ENCODE assay signal across 1 cellular context in genomic region chr12:106120578-106121105, GRCh38.
A peak's percentile ranks its signal among the peaks of the same experiment; 100 is the strongest.
TF ChIP-seq lines count a peak whose summit lies in the region.

No MANE protein-coding gene starts in this region.

TF ChIP-seq in HepG2, 621 proteins besides CTCF, POLR2A, EP300 and RAD21 (continued from another document and continues in another):
- TF ChIP-seq NR2F2 (IDR thresholded peaks at IDR 0.05; ENCODE audit: borderline replicate concordance, low read depth) (peak; percentile 92), CEBPG (CRISPR knock-in tag; IDR thresholded peaks at IDR 0.05) (peak; percentile 98), ZNF607 (CRISPR knock-in tag; IDR thresholded peaks at IDR 0.05; ENCODE audit: borderline replicate concordance) (peak; percentile 32; the same call in 1 of the 2 replicates), ZNF605 (CRISPR knock-in tag; IDR thresholded peaks at IDR 0.05) (peak; percentile 34; the same call in 1 of the 2 replicates), SALL2 (CRISPR knock-in tag; IDR thresholded peaks at IDR 0.05) (peak; percentile 86; the same call in 1 of the 2 replicates), CREM (IDR thresholded peaks at IDR 0.05) (peak; percentile 84), CREM (CRISPR knock-in tag; IDR thresholded peaks at IDR 0.05) (no peak), TRIM24 (CRISPR knock-in tag; IDR thresholded peaks at IDR 0.05) (peak; percentile 59; the same call in 1 of the 2 replicates), HMG20A (CRISPR knock-in tag; IDR thresholded peaks at IDR 0.05; ENCODE audit: borderline replicate concordance) (peak; percentile 78), RFXAP (CRISPR knock-in tag; IDR thresholded peaks at IDR 0.05; ENCODE audit: borderline replicate concordance) (peak; percentile 29; the same call in 1 of the 2 replicates), ONECUT2 (CRISPR knock-in tag; IDR thresholded peaks at IDR 0.05) (peak; percentile 46), ZBTB7B (CRISPR knock-in tag; IDR thresholded peaks at IDR 0.05) (peak; percentile 90), KAT2B (IDR thresholded peaks at IDR 0.05; ENCODE audit: borderline replicate concordance, low read depth, low read length) (no peak), SALL1 (CRISPR knock-in tag; IDR thresholded peaks at IDR 0.05) (peak; percentile 98), SNRNP70 (IDR thresholded peaks at IDR 0.05; ENCODE audit: low read depth, low read length) (no peak), ZMYM4 (CRISPR knock-in tag; IDR thresholded peaks at IDR 0.05) (peak; percentile 59; the same call in 1 of the 2 replicates), CREBL2 (CRISPR knock-in tag; IDR thresholded peaks at IDR 0.05; ENCODE audit: borderline replicate concordance) (no peak), ZNF773 (CRISPR knock-in tag; IDR thresholded peaks at IDR 0.05; ENCODE audit: borderline replicate concordance) (no peak), ZNF552 (CRISPR knock-in tag; IDR thresholded peaks at IDR 0.05; ENCODE audit: borderline replicate concordance) (0 out of 2 replicates have a peak, but pooled peaks have one; percentile 54), JUND (CRISPR knock-in tag; IDR thresholded peaks at IDR 0.05) (0 out of 2 replicates have a peak, but pooled peaks have one; percentile 60), KLF13 (CRISPR knock-in tag; IDR thresholded peaks at IDR 0.05) (no peak), ADNP (CRISPR knock-in tag; IDR thresholded peaks at IDR 0.05) (no peak), ZNF580 (CRISPR knock-in tag; IDR thresholded peaks at IDR 0.05; ENCODE audit: borderline replicate concordance, low read depth) (peak; percentile 57; the same call in 1 of the 2 replicates), SMAD3 (CRISPR knock-in tag; IDR thresholded peaks at IDR 0.05) (peak; percentile 64; the same call in 1 of the 2 replicates), CENPBD1 (CRISPR knock-in tag; IDR thresholded peaks at IDR 0.05; ENCODE audit: borderline replicate concordance, low read depth) (no peak), CBFB (CRISPR knock-in tag; IDR thresholded peaks at IDR 0.05) (peak; percentile 65; the same call in 1 of the 2 replicates), NFATC3 (CRISPR knock-in tag; IDR thresholded peaks at IDR 0.05) (no peak), ZNF644 (CRISPR knock-in tag; IDR thresholded peaks at IDR 0.05; ENCODE audit: low read depth) (peak; percentile 81), ZNF17 (CRISPR knock-in tag; IDR thresholded peaks at IDR 0.05) (no peak), PHF5A (CRISPR knock-in tag; IDR thresholded peaks at IDR 0.05; ENCODE audit: low read depth, unreplicated experiment) (no peak), RBM39 (IDR thresholded peaks at IDR 0.05; ENCODE audit: low read depth, low read length, poor library complexity, severe bottlenecking) (no peak), ZNF235 (CRISPR knock-in tag; IDR thresholded peaks at IDR 0.05; ENCODE audit: borderline replicate concordance) (0 out of 2 replicates have a peak, but pooled peaks have one; percentile 21)
- TF ChIP-seq, protein P1, sequence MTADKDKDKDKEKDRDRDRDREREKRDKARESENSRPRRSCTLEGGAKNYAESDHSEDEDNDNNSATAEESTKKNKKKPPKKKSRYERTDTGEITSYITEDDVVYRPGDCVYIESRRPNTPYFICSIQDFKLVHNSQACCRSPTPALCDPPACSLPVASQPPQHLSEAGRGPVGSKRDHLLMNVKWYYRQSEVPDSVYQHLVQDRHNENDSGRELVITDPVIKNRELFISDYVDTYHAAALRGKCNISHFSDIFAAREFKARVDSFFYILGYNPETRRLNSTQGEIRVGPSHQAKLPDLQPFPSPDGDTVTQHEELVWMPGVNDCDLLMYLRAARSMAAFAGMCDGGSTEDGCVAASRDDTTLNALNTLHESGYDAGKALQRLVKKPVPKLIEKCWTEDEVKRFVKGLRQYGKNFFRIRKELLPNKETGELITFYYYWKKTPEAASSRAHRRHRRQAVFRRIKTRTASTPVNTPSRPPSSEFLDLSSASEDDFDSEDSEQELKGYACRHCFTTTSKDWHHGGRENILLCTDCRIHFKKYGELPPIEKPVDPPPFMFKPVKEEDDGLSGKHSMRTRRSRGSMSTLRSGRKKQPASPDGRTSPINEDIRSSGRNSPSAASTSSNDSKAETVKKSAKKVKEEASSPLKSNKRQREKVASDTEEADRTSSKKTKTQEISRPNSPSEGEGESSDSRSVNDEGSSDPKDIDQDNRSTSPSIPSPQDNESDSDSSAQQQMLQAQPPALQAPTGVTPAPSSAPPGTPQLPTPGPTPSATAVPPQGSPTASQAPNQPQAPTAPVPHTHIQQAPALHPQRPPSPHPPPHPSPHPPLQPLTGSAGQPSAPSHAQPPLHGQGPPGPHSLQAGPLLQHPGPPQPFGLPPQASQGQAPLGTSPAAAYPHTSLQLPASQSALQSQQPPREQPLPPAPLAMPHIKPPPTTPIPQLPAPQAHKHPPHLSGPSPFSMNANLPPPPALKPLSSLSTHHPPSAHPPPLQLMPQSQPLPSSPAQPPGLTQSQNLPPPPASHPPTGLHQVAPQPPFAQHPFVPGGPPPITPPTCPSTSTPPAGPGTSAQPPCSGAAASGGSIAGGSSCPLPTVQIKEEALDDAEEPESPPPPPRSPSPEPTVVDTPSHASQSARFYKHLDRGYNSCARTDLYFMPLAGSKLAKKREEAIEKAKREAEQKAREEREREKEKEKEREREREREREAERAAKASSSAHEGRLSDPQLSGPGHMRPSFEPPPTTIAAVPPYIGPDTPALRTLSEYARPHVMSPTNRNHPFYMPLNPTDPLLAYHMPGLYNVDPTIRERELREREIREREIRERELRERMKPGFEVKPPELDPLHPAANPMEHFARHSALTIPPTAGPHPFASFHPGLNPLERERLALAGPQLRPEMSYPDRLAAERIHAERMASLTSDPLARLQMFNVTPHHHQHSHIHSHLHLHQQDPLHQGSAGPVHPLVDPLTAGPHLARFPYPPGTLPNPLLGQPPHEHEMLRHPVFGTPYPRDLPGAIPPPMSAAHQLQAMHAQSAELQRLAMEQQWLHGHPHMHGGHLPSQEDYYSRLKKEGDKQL (CRISPR knock-in tag; IDR thresholded peaks at IDR 0.05; ENCODE audit: low read depth): 0 out of 2 replicates have a peak, but pooled peaks have one; percentile 21
- TF ChIP-seq, protein P2, sequence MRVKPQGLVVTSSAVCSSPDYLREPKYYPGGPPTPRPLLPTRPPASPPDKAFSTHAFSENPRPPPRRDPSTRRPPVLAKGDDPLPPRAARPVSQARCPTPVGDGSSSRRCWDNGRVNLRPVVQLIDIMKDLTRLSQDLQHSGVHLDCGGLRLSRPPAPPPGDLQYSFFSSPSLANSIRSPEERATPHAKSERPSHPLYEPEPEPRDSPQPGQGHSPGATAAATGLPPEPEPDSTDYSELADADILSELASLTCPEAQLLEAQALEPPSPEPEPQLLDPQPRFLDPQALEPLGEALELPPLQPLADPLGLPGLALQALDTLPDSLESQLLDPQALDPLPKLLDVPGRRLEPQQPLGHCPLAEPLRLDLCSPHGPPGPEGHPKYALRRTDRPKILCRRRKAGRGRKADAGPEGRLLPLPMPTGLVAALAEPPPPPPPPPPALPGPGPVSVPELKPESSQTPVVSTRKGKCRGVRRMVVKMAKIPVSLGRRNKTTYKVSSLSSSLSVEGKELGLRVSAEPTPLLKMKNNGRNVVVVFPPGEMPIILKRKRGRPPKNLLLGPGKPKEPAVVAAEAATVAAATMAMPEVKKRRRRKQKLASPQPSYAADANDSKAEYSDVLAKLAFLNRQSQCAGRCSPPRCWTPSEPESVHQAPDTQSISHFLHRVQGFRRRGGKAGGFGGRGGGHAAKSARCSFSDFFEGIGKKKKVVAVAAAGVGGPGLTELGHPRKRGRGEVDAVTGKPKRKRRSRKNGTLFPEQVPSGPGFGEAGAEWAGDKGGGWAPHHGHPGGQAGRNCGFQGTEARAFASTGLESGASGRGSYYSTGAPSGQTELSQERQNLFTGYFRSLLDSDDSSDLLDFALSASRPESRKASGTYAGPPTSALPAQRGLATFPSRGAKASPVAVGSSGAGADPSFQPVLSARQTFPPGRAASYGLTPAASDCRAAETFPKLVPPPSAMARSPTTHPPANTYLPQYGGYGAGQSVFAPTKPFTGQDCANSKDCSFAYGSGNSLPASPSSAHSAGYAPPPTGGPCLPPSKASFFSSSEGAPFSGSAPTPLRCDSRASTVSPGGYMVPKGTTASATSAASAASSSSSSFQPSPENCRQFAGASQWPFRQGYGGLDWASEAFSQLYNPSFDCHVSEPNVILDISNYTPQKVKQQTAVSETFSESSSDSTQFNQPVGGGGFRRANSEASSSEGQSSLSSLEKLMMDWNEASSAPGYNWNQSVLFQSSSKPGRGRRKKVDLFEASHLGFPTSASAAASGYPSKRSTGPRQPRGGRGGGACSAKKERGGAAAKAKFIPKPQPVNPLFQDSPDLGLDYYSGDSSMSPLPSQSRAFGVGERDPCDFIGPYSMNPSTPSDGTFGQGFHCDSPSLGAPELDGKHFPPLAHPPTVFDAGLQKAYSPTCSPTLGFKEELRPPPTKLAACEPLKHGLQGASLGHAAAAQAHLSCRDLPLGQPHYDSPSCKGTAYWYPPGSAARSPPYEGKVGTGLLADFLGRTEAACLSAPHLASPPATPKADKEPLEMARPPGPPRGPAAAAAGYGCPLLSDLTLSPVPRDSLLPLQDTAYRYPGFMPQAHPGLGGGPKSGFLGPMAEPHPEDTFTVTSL (CRISPR knock-in tag; IDR thresholded peaks at IDR 0.05; ENCODE audit: borderline replicate concordance): peak; percentile 92
- TF ChIP-seq, protein P3, sequence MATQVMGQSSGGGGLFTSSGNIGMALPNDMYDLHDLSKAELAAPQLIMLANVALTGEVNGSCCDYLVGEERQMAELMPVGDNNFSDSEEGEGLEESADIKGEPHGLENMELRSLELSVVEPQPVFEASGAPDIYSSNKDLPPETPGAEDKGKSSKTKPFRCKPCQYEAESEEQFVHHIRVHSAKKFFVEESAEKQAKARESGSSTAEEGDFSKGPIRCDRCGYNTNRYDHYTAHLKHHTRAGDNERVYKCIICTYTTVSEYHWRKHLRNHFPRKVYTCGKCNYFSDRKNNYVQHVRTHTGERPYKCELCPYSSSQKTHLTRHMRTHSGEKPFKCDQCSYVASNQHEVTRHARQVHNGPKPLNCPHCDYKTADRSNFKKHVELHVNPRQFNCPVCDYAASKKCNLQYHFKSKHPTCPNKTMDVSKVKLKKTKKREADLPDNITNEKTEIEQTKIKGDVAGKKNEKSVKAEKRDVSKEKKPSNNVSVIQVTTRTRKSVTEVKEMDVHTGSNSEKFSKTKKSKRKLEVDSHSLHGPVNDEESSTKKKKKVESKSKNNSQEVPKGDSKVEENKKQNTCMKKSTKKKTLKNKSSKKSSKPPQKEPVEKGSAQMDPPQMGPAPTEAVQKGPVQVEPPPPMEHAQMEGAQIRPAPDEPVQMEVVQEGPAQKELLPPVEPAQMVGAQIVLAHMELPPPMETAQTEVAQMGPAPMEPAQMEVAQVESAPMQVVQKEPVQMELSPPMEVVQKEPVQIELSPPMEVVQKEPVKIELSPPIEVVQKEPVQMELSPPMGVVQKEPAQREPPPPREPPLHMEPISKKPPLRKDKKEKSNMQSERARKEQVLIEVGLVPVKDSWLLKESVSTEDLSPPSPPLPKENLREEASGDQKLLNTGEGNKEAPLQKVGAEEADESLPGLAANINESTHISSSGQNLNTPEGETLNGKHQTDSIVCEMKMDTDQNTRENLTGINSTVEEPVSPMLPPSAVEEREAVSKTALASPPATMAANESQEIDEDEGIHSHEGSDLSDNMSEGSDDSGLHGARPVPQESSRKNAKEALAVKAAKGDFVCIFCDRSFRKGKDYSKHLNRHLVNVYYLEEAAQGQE (IDR thresholded peaks at IDR 0.05; ENCODE audit: borderline replicate concordance in 1 of 2, low read depth in 1 of 2, low read length in 2 of 2): 0 out of 4 replicates have a peak, but pooled peaks of 1 of the 2 experiments have one; percentile 42
- TF ChIP-seq, protein P4, sequence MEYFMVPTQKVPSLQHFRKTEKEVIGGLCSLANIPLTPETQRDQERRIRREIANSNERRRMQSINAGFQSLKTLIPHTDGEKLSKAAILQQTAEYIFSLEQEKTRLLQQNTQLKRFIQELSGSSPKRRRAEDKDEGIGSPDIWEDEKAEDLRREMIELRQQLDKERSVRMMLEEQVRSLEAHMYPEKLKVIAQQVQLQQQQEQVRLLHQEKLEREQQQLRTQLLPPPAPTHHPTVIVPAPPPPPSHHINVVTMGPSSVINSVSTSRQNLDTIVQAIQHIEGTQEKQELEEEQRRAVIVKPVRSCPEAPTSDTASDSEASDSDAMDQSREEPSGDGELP (IDR thresholded peaks at IDR 0.05; ENCODE audit: borderline replicate concordance, low read depth): peak; percentile 80; the same call in 1 of the 2 replicates
- TF ChIP-seq, protein P5, sequence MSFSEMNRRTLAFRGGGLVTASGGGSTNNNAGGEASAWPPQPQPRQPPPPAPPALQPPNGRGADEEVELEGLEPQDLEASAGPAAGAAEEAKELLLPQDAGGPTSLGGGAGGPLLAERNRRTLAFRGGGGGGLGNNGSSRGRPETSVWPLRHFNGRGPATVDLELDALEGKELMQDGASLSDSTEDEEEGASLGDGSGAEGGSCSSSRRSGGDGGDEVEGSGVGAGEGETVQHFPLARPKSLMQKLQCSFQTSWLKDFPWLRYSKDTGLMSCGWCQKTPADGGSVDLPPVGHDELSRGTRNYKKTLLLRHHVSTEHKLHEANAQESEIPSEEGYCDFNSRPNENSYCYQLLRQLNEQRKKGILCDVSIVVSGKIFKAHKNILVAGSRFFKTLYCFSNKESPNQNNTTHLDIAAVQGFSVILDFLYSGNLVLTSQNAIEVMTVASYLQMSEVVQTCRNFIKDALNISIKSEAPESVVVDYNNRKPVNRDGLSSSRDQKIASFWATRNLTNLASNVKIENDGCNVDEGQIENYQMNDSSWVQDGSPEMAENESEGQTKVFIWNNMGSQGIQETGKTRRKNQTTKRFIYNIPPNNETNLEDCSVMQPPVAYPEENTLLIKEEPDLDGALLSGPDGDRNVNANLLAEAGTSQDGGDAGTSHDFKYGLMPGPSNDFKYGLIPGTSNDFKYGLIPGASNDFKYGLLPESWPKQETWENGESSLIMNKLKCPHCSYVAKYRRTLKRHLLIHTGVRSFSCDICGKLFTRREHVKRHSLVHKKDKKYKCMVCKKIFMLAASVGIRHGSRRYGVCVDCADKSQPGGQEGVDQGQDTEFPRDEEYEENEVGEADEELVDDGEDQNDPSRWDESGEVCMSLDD (CRISPR knock-in tag; IDR thresholded peaks at IDR 0.05; ENCODE audit: borderline replicate concordance): peak; percentile 81; the same call in 1 of the 2 replicates
- TF ChIP-seq, protein P6, sequence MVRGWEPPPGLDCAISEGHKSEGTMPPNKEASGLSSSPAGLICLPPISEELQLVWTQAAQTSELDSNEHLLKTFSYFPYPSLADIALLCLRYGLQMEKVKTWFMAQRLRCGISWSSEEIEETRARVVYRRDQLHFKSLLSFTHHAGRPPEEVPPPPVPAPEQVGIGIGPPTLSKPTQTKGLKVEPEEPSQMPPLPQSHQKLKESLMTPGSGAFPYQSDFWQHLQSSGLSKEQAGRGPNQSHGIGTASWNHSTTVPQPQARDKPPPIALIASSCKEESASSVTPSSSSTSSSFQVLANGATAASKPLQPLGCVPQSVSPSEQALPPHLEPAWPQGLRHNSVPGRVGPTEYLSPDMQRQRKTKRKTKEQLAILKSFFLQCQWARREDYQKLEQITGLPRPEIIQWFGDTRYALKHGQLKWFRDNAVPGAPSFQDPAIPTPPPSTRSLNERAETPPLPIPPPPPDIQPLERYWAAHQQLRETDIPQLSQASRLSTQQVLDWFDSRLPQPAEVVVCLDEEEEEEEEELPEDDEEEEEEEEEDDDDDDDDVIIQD (CRISPR knock-in tag; IDR thresholded peaks at IDR 0.05; ENCODE audit: low read depth): peak; percentile 49; the same call in 1 of the 2 replicates
